In the genomic region with DNA sequence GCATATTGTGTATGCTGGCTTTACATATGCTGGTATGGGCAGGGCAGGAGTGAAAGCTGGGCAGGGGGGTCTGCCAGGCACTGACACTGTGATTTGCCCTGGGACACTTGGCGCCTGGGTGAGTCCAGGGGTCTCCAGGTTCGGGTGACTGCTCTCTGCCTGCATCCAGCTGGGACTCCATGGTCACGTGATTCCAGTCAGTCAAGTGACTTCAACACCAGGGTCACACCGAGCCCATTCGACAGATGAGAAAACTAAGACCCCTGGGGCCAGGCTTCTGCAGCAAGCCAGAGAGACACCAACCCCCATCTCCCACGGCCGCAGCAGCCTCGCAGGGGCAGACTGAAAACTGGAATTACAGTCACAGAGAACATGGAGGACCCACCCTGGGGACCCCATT, we compare ENCODE assay signal across 34 cellular contexts. TPM values are rescaled to one million over a fixed set of nuclear protein-coding genes. Genes with fewer than 3 reads are reported as not detected.
"Had no signal": no experiment of that assay in that cellular context is flagged by ENCODE, and none has a peak within 500 bp of the region (broad histone marks: within the 10 kb centered on the region; RNA-seq: fewer than 3 reads in every experiment).

No MANE protein-coding gene starts in this region.

- H3K4me1 ChIP-seq: parathyroid adenoma, psoas muscle, spleen, suprapubic skin, testis, tibial artery, transverse colon, upper lobe of right lung, uterus had no signal

- H3K27ac ChIP-seq: ovary, parathyroid adenoma, psoas muscle, skin epidermis, spleen, suprapubic skin, testis, tibial artery, transverse colon, upper lobe of right lung, uterus had no signal

- H3K9ac ChIP-seq: parathyroid adenoma had no signal

- H3K4me2 ChIP-seq: smooth muscle cell had no signal

- H3K27me3 ChIP-seq: ovary, testis, uterus had no signal

- DNase-seq: naive thymus-derived CD8-positive, alpha-beta T cell; nephron progenitor cell; occipital lobe; ovary; posterior cingulate gyrus; psoas muscle; right cardiac atrium; spleen; stimulated activated CD4-positive, alpha-beta T cell treated with anti-CD3 and anti-CD28 coated beads, Interleukin-12 subunit alpha, Interleukin-12 subunit beta, amount 100 ng/mL, for 4 hours; stimulated activated CD4-positive, alpha-beta T cell treated with anti-CD3 and anti-CD28 coated beads, Interleukin-1b, Interleukin-23, amount 100 ng/mL, for 48 hours; stimulated activated CD4-positive, alpha-beta T cell treated with anti-CD3 and anti-CD28 coated beads, Interleukin-4, amount 100 ng/mL, for 1 hour; stimulated activated CD4-positive, alpha-beta T cell treated with anti-CD3 and anti-CD28 coated beads, Interleukin-4, amount 100 ng/mL, for 4 hours; stimulated activated CD8-positive, alpha-beta memory T cell treated with anti-CD3 and anti-CD28 coated beads, Interleukin-4, amount 100 ng/mL, for 48 hours; stimulated activated naive CD4-positive, alpha-beta T cell; stimulated activated naive CD8-positive, alpha-beta T cell treated with anti-CD3 and anti-CD28 coated beads, Interleukin-15, amount 100 ng/mL, for 72 hours; stimulated activated naive CD8-positive, alpha-beta T cell treated with anti-CD3 and anti-CD28 coated beads, Interleukin-15, Interleukin-2, amounts not matched to agents 100 U/mL and 50 U/mL, for 24 hours; substantia nigra; testis; tibial artery; transverse colon; upper lobe of right lung; uterus had no signal

- H3K36me3 ChIP-seq: ovary, spleen, suprapubic skin, tibial artery, transverse colon, upper lobe of right lung, uterus had no signal

- H3K9me3 ChIP-seq: ovary, psoas muscle, spleen, suprapubic skin, testis, tibial artery, transverse colon, upper lobe of right lung, uterus had no signal

- ATAC-seq: naive thymus-derived CD8-positive, alpha-beta T cell; natural killer cell treated with Interleukin-12 subunit alpha and Interleukin-12 subunit beta and Interleukin-15 and Interleukin-18, amount 100 ng/mL, for 72 hours; psoas muscle; right cardiac atrium; sciatic nerve; stimulated activated memory B cell treated with anti-CD40 and anti-IgM and Interleukin-4, amounts not matched to agents 10 μg/mL and 1 μg/mL and 100 μg/mL, for 72 hours; stimulated activated naive CD8-positive, alpha-beta T cell treated with anti-CD3 and anti-CD28 coated beads, Interleukin-15, amount 100 ng/mL, for 72 hours; stimulated activated naive CD8-positive, alpha-beta T cell treated with anti-CD3 and anti-CD28 coated beads, Interleukin-15, Interleukin-2, amounts not matched to agents 100 U/mL and 50 U/mL, for 24 hours; upper lobe of right lung had no signal

- H2AFZ ChIP-seq: parathyroid adenoma had no signal

- H3K4me3 ChIP-seq: ovary, psoas muscle, skin epidermis, smooth muscle cell, spleen, suprapubic skin, testis, tibial artery, transverse colon, upper lobe of right lung, uterus had no signal

RNA-seq across cellular contexts. Expression of gene MMD2, which starts 30.0 kb away (rescaled TPM):
- total RNA-seq: naive thymus-derived CD8-positive, alpha-beta T cell; natural killer cell treated with Interleukin-12 subunit alpha and Interleukin-12 subunit beta and Interleukin-15 and Interleukin-18, amount 100 ng/mL, for 72 hours; neural crest cell; osteoblast; ovary; progenitor cell of endocrine pancreas; psoas muscle; renal cortical epithelial cell; right cardiac atrium; smooth muscle cell; spleen; suprapubic skin; transverse colon; upper lobe of right lung; uterus had no signal
- polyA plus RNA-seq: naive thymus-derived CD8-positive, alpha-beta T cell; ovary; right cardiac atrium; smooth muscle cell; spleen; urinary bladder had no signal

RNA-seq across cellular contexts. Expression of gene RADIL, which starts 45.5 kb away (rescaled TPM):
- total RNA-seq: renal cortical epithelial cell had no signal
